In genomic region chr7:142496545-142496991, GRCh38 we compare ENCODE assay signal across 8 cellular contexts.
A peak's percentile ranks its signal among the peaks of the same experiment; 100 is the strongest.
DNase-seq lines count a peak whose midpoint lies in the region; ATAC-seq and TF ChIP-seq lines count a peak whose summit lies in the region.

No MANE protein-coding gene starts in this region.

- TF ChIP-seq CTCF in SU-DHL-6 (IDR thresholded peaks at IDR 0.05; ENCODE audit: insufficient read depth, low read length, poor library complexity, severe bottlenecking): peak; percentile 82
- TF ChIP-seq CTCF in fibroblast of lung (conservative IDR thresholded peaks at IDR 0.05 in 1 of 2, IDR thresholded peaks at IDR 0.05 in 1 of 2; ENCODE audit: low read depth in 1 of 2, low read length in 2 of 2): peak; percentile 76 to 81
- TF ChIP-seq CTCF in ovary (IDR thresholded peaks at IDR 0.05): no peak

- H3K27ac ChIP-seq in SU-DHL-6 (ENCODE audit: low read depth, low read length) (no peak overlapping the region), fibroblast of lung (ENCODE audit: insufficient read depth, low read length) (no peak overlapping the region), ovary (no peak overlapping the region)

- DNase-seq in CD1c-positive myeloid dendritic cell (ENCODE audit: extremely low spot score) (peak; percentile 53), fibroblast of lung (ENCODE audit: low read depth in 2 of 2) (peak; percentile 42 to 71), pons (ENCODE audit: low spot score) (peak; percentile 61), amniotic stem cell (lab: John Stamatoyannopoulos, UW) (no peak), ovary (no peak)

- intact Hi-C loops in ovary (cut with DNase I): no loop called here

- no peaks in the 10 kb centered on the region for H3K9me2 ChIP-seq in SU-DHL-6 (replicated peaks; ENCODE audit: insufficient read depth, low read length)

- no peak overlapping the region for H3K9ac ChIP-seq in SU-DHL-6 (ENCODE audit: low read length)
- H3K9ac ChIP-seq in fibroblast of lung (ENCODE audit: insufficient read depth, low read length): no peak overlapping the region

- 7 to 12% (median 11%) methylated on average over 8 of the region's 8 CpGs for WGBS in ovary, 3 donors

- H3K36me3 ChIP-seq in SU-DHL-6 (ENCODE audit: low read length) (no peaks in the 10 kb centered on the region), fibroblast of lung (ENCODE audit: control insufficient read depth, insufficient read depth, low read length) (no peaks in the 10 kb centered on the region), ovary (no peaks in the 10 kb centered on the region)

- H3K27me3 ChIP-seq in SU-DHL-6 (ENCODE audit: low read length): no peaks in the 10 kb centered on the region
- H3K27me3 ChIP-seq in fibroblast of lung (ENCODE audit: control insufficient read depth, insufficient read depth, low read length): no peaks in the 10 kb centered on the region
- no peaks in the 10 kb centered on the region for H3K27me3 ChIP-seq in ovary

- ATAC-seq in GM18520 (IDR thresholded peaks at IDR 0.05; ENCODE audit: unreplicated experiment): peak; percentile 50
- peak; percentile 54 for ATAC-seq in HG03159 (IDR thresholded peaks at IDR 0.05; ENCODE audit: unreplicated experiment)

- H3K4me3 ChIP-seq in SU-DHL-6 (ENCODE audit: insufficient read depth, low read length, poor library complexity, severe bottlenecking) (no peak overlapping the region), fibroblast of lung (replicated peaks in 1 of 4; ENCODE audit: control extremely low read depth in 1 of 4, insufficient read depth in 1 of 4, low read depth in 3 of 4, low read length in 4 of 4) (peak overlapping the region in 1 of 4 experiments; percentile 13), ovary (no peak overlapping the region)

- H4K20me1 ChIP-seq in SU-DHL-6 (ENCODE audit: low read depth, low read length): no peaks in the 10 kb centered on the region
- H4K20me1 ChIP-seq in fibroblast of lung (ENCODE audit: control insufficient read depth, extremely low read depth, insufficient read depth, low read length): no peaks in the 10 kb centered on the region

- H3K4me1 ChIP-seq in fibroblast of lung (ENCODE audit: control insufficient read depth, extremely low read depth, insufficient read depth, low read length) (peaks cover 6% of the 10 kb centered on the region), ovary (ENCODE audit: insufficient read depth) (no peaks in the 10 kb centered on the region)

- H3K4me2 ChIP-seq in SU-DHL-6 (ENCODE audit: low read depth, low read length, poor library complexity, severe bottlenecking): no peak overlapping the region
- H3K4me2 ChIP-seq in fibroblast of lung (ENCODE audit: extremely low read depth, insufficient read depth, low read length): no peak overlapping the region

- no peaks in the 10 kb centered on the region for H3K9me3 ChIP-seq in SU-DHL-6 (ENCODE audit: insufficient read depth, low read length)
- H3K9me3 ChIP-seq in fibroblast of lung (ENCODE audit: control insufficient read depth, insufficient read depth, low read depth, low read length): no peaks in the 10 kb centered on the region
- no peaks in the 10 kb centered on the region for H3K9me3 ChIP-seq in ovary

- H3F3A ChIP-seq in SU-DHL-6 (ENCODE audit: insufficient read depth): no peaks in the 10 kb centered on the region

- H3K79me2 ChIP-seq in SU-DHL-6 (ENCODE audit: insufficient read depth, low read length): no peaks in the 10 kb centered on the region
- no peaks in the 10 kb centered on the region for H3K79me2 ChIP-seq in fibroblast of lung (ENCODE audit: control insufficient read depth, insufficient read depth, low read length)

- no peak for TF ChIP-seq POLR2A in ovary (IDR thresholded peaks at IDR 0.05)

- TF ChIP-seq EP300 in ovary (IDR thresholded peaks at IDR 0.05): no peak

- H2AFZ ChIP-seq in SU-DHL-6 (ENCODE audit: low read depth, low read length, severe bottlenecking) (no peak overlapping the region), fibroblast of lung (ENCODE audit: low read length) (no peak overlapping the region)

Comparison
In these comparisons a context has a peak if more than half of its experiments do, and no peak if none do; other contexts are left out.
1. DNase-seq: peak in CD1c-positive myeloid dendritic cell (single experiment), fibroblast of lung (2 of 2) and pons (single experiment); none in amniotic stem cell (single experiment) and ovary (0 of 5).
2. CTCF ChIP-seq: peak in SU-DHL-6 (single experiment) and fibroblast of lung (2 of 2); none in ovary (0 of 3).